Comparison of ENCODE assay signal across 8 cellular contexts in the genomic region with DNA sequence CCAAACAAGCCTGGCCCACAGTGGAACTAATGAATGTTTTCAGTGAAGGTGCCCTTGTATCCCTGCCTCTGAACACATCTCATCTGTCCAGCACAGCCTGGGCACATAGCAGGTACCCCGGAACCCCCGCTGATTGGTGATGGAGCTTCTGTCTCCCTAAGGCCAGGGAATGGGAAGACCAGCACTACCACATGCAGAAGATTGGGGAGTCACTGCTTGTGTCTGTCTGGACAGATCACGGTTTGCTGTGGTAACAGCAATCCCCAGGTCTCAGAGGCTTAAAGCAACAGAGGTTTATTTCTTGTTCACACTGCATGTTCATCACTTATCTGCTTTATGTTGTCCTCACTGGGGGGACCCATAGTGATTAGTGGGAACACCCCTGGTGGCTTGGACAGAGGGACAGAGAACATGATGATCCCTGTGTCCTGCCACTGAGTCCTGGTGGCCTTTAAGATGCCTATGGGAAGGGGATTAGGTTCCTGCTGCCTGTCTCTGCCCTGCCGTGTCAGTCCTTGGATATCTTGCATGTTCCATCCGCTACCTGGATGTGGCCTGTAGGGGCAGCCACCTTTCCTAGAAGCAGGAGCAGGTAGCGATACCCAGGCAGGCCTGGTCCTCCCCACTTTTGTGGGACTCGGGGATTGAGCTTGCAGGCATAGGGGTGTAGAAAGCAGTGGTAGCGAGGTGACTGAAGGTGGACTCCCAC. TPM values are rescaled to one million over a fixed set of nuclear protein-coding genes. Genes with fewer than 3 reads are reported as not detected.
DNase-seq lines count a peak whose midpoint lies in the region; ATAC-seq, FAIRE-seq and TF ChIP-seq lines count a peak whose summit lies in the region.
"Had no signal": no experiment of that assay in that cellular context is flagged by ENCODE, and none has a peak within 500 bp of the region (broad histone marks: within the 10 kb centered on the region; RNA-seq: fewer than 3 reads in every experiment).

No MANE protein-coding gene starts in this region.

- no peak for ATAC-seq in gastrocnemius medialis

- H3K4me3 ChIP-seq in gastrocnemius medialis (peak overlapping the region in 2 of 4 donors; percentile 6 to 10), testis (no peak overlapping the region)

- H3K9me3 ChIP-seq in gastrocnemius medialis = no peaks in the 10 kb centered on the region
- no peaks in the 10 kb centered on the region for H3K9me3 ChIP-seq in testis

- WGBS in testis, 2 donors = 88 to 90% methylated on average over 7 to 8 of the region's 8 CpGs

- POLR2A ChIA-PET in RWPE1 (lab: Yijun Ruan, JAX; ENCODE audit: low non-redundant PET) = no interaction called here
- POLR2A ChIA-PET in HEK293T (lab: Yijun Ruan, JAX) = no interaction called here

- peaks cover 49 to 57% of the 10 kb centered on the region in 2 donors for H3K4me1 ChIP-seq in gastrocnemius medialis
- peaks cover 68% of the 10 kb centered on the region for H3K4me1 ChIP-seq in testis

- TF ChIP-seq CTCF in RWPE1 (conservative IDR thresholded peaks at IDR 0.05; ENCODE audit: low read depth) (no peak), gastrocnemius medialis (IDR thresholded peaks at IDR 0.05 in 4 of 5, conservative IDR thresholded peaks at IDR 0.05 in 1 of 5) (no peak), testis (IDR thresholded peaks at IDR 0.05) (no peak)

- DNase-seq in GM19239 (ENCODE audit: insufficient read length, low spot score) = no peak
- no peak for DNase-seq in RWPE1 (ENCODE audit: low spot score)
- DNase-seq in epithelial cell of prostate (ENCODE audit: low read depth, low spot score) = no peak
- no peak for DNase-seq in gastrocnemius medialis
- no peak for DNase-seq in HEK293T (ENCODE audit: extremely low spot score)
- DNase-seq in testis = no peak
- no peak for DNase-seq in germinal center (ENCODE audit: low spot score)

- H3K36me3 ChIP-seq in gastrocnemius medialis = no peaks in the 10 kb centered on the region
- H3K36me3 ChIP-seq in testis (ENCODE audit: low read depth, missing control alignments) = no peaks in the 10 kb centered on the region

- FAIRE-seq in GM19239 (lab: Jason Lieb, UNC) = peak; percentile 21
- FAIRE-seq: endometrium had no signal

- in situ Hi-C loops in gastrocnemius medialis (cut with MboI; ENCODE audit: low sequenced_read_pairs in 4 of 4) = loop anchor here in 1 of 4 donors (5.0 kb wide), 1 partner anchor 40 kb away; no protein-coding TSS in a partner anchor

- TF ChIP-seq POLR2A in gastrocnemius medialis (IDR thresholded peaks at IDR 0.05) = no peak
- TF ChIP-seq POLR2A in testis (IDR thresholded peaks at IDR 0.05) = no peak

- CTCF ChIA-PET in RWPE1 (lab: Yijun Ruan, JAX) = interaction anchor here (1.0 to 6.0 kb wide), 5 partner anchors 8 to 48 kb away, joined by 3 to 41 read pairs (median 7); no protein-coding TSS in a partner anchor
- CTCF ChIA-PET in HEK293T (lab: Yijun Ruan, JAX) = interaction anchor here (1.0 kb wide), 1 partner anchor 15 kb away, joined by 3 read pairs; no protein-coding TSS in a partner anchor

- H3K27ac ChIP-seq in RWPE1 (peak overlapping the region; percentile 97), epithelial cell of prostate (peak overlapping the region; percentile 99), gastrocnemius medialis (peak overlapping the region in 3 of 4 donors; percentile 83 to 95 (median 94)), testis (peak overlapping the region in 1 of 2 donors; percentile 86)

- H3K27me3 ChIP-seq in gastrocnemius medialis = no peaks in the 10 kb centered on the region
- no peaks in the 10 kb centered on the region for H3K27me3 ChIP-seq in testis

- intact Hi-C loops in gastrocnemius medialis (cut with DNase I; ENCODE audit: low total_unique reads) = loop anchor here (5.0 kb wide), 1 partner anchor 380 kb away; the partner anchor contains the start of gene TMEM254
- intact Hi-C loops in testis (cut with DNase I; ENCODE audit: low total_unique reads) = no loop called here

TF ChIP-seq in HEK293T, 16 proteins besides CTCF, POLR2A, EP300 and RAD21:
- TF ChIP-seq FOXK2 (IDR thresholded peaks at IDR 0.05) (no peak), L3MBTL2 (conservative IDR thresholded peaks at IDR 0.05) (no peak), TARDBP (IDR thresholded peaks at IDR 0.05) (no peak), SUZ12 (IDR thresholded peaks at IDR 0.05) (no peak), FOXA1 (IDR thresholded peaks at IDR 0.05) (no peak), FOXM1 (IDR thresholded peaks at IDR 0.05; ENCODE audit: borderline replicate concordance) (no peak), LEF1 (IDR thresholded peaks at IDR 0.05; ENCODE audit: borderline replicate concordance) (no peak), SP1 (IDR thresholded peaks at IDR 0.05) (no peak), ELF4 (IDR thresholded peaks at IDR 0.05) (no peak), HDGF (IDR thresholded peaks at IDR 0.05; ENCODE audit: borderline replicate concordance) (no peak)

RNA-seq across cellular contexts. Expression of gene TSPAN14, which starts 3.6 kb away (rescaled TPM):
- total RNA-seq in gastrocnemius medialis (10 to 100 TPM; 22.6 to 29.3 (median 26.9) TPM), testis (10 to 100 TPM; 61.4 to 64.6 TPM)
- polyA plus RNA-seq in testis (ENCODE audit: insufficient read depth, low read depth, low replicate concordance) = 59.1 TPM

RNA-seq across cellular contexts. Expression of gene PRXL2A, which starts 49.4 kb away (rescaled TPM):
- total RNA-seq in gastrocnemius medialis (10 to 100 TPM; 19.0 to 29.2 (median 22.5) TPM), testis (100 to 1,000 TPM; 102 to 104 TPM)
- polyA plus RNA-seq in testis (ENCODE audit: insufficient read depth, low read depth, low replicate concordance) = 106 TPM
